In the genomic region with DNA sequence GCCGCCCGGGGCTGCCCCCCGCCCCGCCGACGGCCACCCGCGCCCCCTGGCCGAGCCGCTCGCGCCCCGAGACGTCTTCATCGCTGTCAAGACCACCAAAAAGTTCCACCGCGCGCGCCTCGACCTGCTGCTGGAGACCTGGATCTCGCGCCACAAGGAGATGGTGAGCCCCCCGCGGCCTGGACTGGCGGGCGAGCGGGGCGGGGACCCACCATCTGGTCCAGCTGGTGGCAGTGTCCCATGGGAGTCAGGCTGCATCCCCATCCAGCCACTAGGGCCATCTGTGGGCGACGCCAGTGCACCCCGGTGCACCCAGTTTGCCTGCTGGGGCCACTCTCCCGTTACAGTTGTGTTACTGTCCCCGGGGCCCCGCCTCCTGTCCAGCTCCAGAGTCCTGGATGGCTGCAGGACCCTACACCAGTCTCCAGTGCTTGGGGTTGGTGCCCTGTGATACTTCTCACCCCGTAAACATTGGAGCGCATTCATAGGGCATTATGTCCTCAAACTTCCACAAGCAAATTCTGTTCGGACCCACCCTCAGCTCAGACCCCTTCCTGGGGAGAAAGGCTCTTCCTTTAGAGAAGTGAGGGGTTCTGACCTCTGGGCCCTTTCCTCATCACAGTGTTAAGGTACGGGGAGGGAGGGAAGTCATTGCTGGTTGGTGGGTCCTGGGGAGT, we compare ENCODE assay signal across 1 cellular context.
TF ChIP-seq lines count a peak whose summit lies in the region.

No MANE protein-coding gene starts in this region.

TF ChIP-seq in GM23338, 12 proteins besides CTCF, POLR2A, EP300 and RAD21 (continued from another document):
- TF ChIP-seq, protein P1, sequence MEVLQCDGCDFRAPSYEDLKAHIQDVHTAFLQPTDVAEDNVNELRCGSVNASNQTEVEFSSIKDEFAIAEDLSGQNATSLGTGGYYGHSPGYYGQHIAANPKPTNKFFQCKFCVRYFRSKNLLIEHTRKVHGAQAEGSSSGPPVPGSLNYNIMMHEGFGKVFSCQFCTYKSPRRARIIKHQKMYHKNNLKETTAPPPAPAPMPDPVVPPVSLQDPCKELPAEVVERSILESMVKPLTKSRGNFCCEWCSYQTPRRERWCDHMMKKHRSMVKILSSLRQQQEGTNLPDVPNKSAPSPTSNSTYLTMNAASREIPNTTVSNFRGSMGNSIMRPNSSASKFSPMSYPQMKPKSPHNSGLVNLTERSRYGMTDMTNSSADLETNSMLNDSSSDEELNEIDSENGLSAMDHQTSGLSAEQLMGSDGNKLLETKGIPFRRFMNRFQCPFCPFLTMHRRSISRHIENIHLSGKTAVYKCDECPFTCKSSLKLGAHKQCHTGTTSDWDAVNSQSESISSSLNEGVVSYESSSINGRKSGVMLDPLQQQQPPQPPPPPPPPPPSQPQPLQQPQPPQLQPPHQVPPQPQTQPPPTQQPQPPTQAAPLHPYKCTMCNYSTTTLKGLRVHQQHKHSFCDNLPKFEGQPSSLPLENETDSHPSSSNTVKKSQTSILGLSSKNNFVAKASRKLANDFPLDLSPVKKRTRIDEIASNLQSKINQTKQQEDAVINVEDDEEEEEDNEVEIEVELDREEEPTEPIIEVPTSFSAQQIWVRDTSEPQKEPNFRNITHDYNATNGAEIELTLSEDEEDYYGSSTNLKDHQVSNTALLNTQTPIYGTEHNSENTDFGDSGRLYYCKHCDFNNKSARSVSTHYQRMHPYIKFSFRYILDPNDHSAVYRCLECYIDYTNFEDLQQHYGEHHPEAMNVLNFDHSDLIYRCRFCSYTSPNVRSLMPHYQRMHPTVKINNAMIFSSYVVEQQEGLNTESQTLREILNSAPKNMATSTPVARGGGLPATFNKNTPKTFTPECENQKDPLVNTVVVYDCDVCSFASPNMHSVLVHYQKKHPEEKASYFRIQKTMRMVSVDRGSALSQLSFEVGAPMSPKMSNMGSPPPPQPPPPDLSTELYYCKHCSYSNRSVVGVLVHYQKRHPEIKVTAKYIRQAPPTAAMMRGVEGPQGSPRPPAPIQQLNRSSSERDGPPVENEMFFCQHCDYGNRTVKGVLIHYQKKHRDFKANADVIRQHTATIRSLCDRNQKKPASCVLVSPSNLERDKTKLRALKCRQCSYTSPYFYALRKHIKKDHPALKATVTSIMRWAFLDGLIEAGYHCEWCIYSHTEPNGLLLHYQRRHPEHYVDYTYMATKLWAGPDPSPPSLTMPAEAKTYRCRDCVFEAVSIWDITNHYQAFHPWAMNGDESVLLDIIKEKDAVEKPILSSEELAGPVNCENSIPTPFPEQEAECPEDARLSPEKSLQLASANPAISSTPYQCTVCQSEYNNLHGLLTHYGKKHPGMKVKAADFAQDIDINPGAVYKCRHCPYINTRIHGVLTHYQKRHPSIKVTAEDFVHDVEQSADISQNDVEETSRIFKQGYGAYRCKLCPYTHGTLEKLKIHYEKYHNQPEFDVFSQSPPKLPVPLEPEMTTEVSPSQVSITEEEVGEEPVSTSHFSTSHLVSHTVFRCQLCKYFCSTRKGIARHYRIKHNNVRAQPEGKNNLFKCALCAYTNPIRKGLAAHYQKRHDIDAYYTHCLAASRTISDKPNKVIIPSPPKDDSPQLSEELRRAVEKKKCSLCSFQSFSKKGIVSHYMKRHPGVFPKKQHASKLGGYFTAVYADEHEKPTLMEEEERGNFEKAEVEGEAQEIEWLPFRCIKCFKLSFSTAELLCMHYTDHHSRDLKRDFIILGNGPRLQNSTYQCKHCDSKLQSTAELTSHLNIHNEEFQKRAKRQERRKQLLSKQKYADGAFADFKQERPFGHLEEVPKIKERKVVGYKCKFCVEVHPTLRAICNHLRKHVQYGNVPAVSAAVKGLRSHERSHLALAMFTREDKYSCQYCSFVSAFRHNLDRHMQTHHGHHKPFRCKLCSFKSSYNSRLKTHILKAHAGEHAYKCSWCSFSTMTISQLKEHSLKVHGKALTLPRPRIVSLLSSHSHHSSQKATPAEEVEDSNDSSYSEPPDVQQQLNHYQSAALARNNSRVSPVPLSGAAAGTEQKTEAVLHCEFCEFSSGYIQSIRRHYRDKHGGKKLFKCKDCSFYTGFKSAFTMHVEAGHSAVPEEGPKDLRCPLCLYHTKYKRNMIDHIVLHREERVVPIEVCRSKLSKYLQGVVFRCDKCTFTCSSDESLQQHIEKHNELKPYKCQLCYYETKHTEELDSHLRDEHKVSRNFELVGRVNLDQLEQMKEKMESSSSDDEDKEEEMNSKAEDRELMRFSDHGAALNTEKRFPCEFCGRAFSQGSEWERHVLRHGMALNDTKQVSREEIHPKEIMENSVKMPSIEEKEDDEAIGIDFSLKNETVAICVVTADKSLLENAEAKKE (CRISPR knock-in tag; IDR thresholded peaks at IDR 0.05): no peak
- TF ChIP-seq NANOG (IDR thresholded peaks at IDR 0.05; ENCODE audit: borderline replicate concordance) (no peak), EZH2 (IDR thresholded peaks at IDR 0.05; ENCODE audit: low read depth, unreplicated experiment) (no peak), ZNF114 (CRISPR knock-in tag; IDR thresholded peaks at IDR 0.05) (no peak), CREB1 (CRISPR knock-in tag; IDR thresholded peaks at IDR 0.05; ENCODE audit: low read depth) (no peak), EZH2phosphoT487 (IDR thresholded peaks at IDR 0.05; ENCODE audit: unreplicated experiment) (no peak), STAT1 (IDR thresholded peaks at IDR 0.05; ENCODE audit: unreplicated experiment) (no peak)
